In genomic region chr6:87540541-87540940, GRCh38 we compare ENCODE assay signal across 21 cellular contexts. TPM values are rescaled to one million over a fixed set of nuclear protein-coding genes. Genes with fewer than 3 reads are reported as not detected.
DNase-seq lines count a peak whose midpoint lies in the region; ATAC-seq and TF ChIP-seq lines count a peak whose summit lies in the region.
"Had no signal": no experiment of that assay in that cellular context is flagged by ENCODE, and none has a peak within 500 bp of the region (broad histone marks: within the 10 kb centered on the region; RNA-seq: fewer than 3 reads in every experiment).

No MANE protein-coding gene starts in this region.

- no peak overlapping the region for H3K9ac ChIP-seq in endodermal cell (ENCODE audit: extremely low read depth, low read length, poor library complexity, severe bottlenecking)
- H3K9ac ChIP-seq in PC-3 (ENCODE audit: low read length), result no peak overlapping the region
- H3K9ac ChIP-seq: SK-N-SH had no signal

- no TSS peak for BruUV-seq in PC-3 (replicated peaks; lab: Mats Ljungman, UMichigan)

- no peak overlapping the region for H2AFZ ChIP-seq in PC-3 (ENCODE audit: low read length)

- no peaks in the 10 kb centered on the region for H3K79me2 ChIP-seq in PC-3 (ENCODE audit: low read length)

- H3K9me3 ChIP-seq in endodermal cell (ENCODE audit: control insufficient read depth, low read length) (peaks cover 32% of the 10 kb centered on the region), left ventricle myocardium inferior (replicated peaks) (no peaks in the 10 kb centered on the region), PC-3 (ENCODE audit: low read length) (no peaks in the 10 kb centered on the region)
- H3K9me3 ChIP-seq: Caco-2, SK-N-SH had no signal

- ATAC-seq in GM18858 (IDR thresholded peaks at IDR 0.05; ENCODE audit: unreplicated experiment), result no peak
- ATAC-seq in HG02938 (IDR thresholded peaks at IDR 0.05; ENCODE audit: unreplicated experiment), result no peak
- ATAC-seq in PC-3, result no peak

- no peaks in the 10 kb centered on the region for H3K9me2 ChIP-seq in PC-3 (replicated peaks; ENCODE audit: low read length)
- H3K9me2 ChIP-seq: SK-N-SH had no signal

- H3K36me3 ChIP-seq in endodermal cell (ENCODE audit: control insufficient read depth, insufficient read depth, low read length), result peaks cover 81% of the 10 kb centered on the region
- peaks cover 49% of the 10 kb centered on the region for H3K36me3 ChIP-seq in left ventricle myocardium inferior
- peaks cover 36% of the 10 kb centered on the region for H3K36me3 ChIP-seq in PC-3 (ENCODE audit: low read depth, low read length)

- no peaks in the 10 kb centered on the region for H3K4me1 ChIP-seq in endodermal cell (ENCODE audit: control insufficient read depth, insufficient read depth, low read length)
- H3K4me1 ChIP-seq in left ventricle myocardium inferior, result peaks cover 20% of the 10 kb centered on the region
- no peaks in the 10 kb centered on the region for H3K4me1 ChIP-seq in PC-3 (ENCODE audit: insufficient read depth, low read length)
- H3K4me1 ChIP-seq: Caco-2 had no signal

- H3K36me3 Mint-ChIP-seq in chondrocyte (ENCODE audit: low read depth) (peaks cover 27% of the 10 kb centered on the region), endodermal cell (ENCODE audit: low read depth) (peaks cover 70% of the 10 kb centered on the region)

- H3K27me3 ChIP-seq in endodermal cell (ENCODE audit: control insufficient read depth, insufficient read depth, low read length, poor library complexity, severe bottlenecking), result no peaks in the 10 kb centered on the region
- H3K27me3 ChIP-seq in left ventricle myocardium inferior (ENCODE audit: low read depth), result no peaks in the 10 kb centered on the region
- H3K27me3 ChIP-seq in PC-3 (ENCODE audit: low read length), result no peaks in the 10 kb centered on the region

- peaks cover 13% of the 10 kb centered on the region for H3K4me1 Mint-ChIP-seq in chondrocyte (ENCODE audit: low read depth)
- no peaks in the 10 kb centered on the region for H3K4me1 Mint-ChIP-seq in endodermal cell
- H3K4me1 Mint-ChIP-seq: H9 had no signal

- CTCF ChIA-PET in PC-3 (lab: Charles Lee), result no interaction called here

- H3K4me3 Mint-ChIP-seq in chondrocyte (ENCODE audit: unreplicated experiment) (no peak overlapping the region), endodermal cell (no peak overlapping the region)
- H3K4me3 Mint-ChIP-seq: B cell; CD4-positive, alpha-beta T cell; H9 had no signal

- no peak for DNase-seq in chondrocyte (ENCODE audit: low spot score)
- no peak for DNase-seq in endodermal cell
- no peak for DNase-seq in left ventricle myocardium inferior
- DNase-seq in lung microvascular endothelial cell (ENCODE audit: low read depth in 2 of 2), result peak; percentile 80 to 98
- DNase-seq in inferior parietal cortex (ENCODE audit: extremely low spot score), result no peak
- no peak for DNase-seq in PC-3
- DNase-seq: Caco-2; CD4-positive, alpha-beta T cell; GDM1; H9; NCI-H1105 treated with DMSO at 0.1 percent for 48 hours; NCI-H1694; NCI-H2081 treated with DMSO at 0.1 percent for 48 hours; NCI-H510A; NCI-H748 treated with DMSO at 0.1 percent for 48 hours; NK-92 treated with Interleukin-12 subunit alpha and Interleukin-12 subunit beta, amount 100 ng/mL, for 24 hours; SHP77 treated with DMSO at 0.1 percent for 48 hours; SK-N-SH had no signal

- WGBS in endodermal cell (ENCODE audit: insufficient coverage in 1 of 2, insufficient read length in 1 of 2), 2 experiments, result 96 to 100% methylated on average over 1 to 4 of the region's 4 CpGs

- TF ChIP-seq CTCF in chondrocyte (IDR thresholded peaks at IDR 0.05) (no peak), endodermal cell (conservative IDR thresholded peaks at IDR 0.05) (no peak), left ventricle myocardium inferior (IDR thresholded peaks at IDR 0.05; ENCODE audit: borderline replicate concordance) (no peak), PC-3 (conservative IDR thresholded peaks at IDR 0.05; ENCODE audit: low read depth, low read length) (no peak)

- H3K27me3 Mint-ChIP-seq in chondrocyte (ENCODE audit: low read depth), result no peaks in the 10 kb centered on the region
- no peaks in the 10 kb centered on the region for H3K27me3 Mint-ChIP-seq in endodermal cell (ENCODE audit: insufficient read depth)
- H3K27me3 Mint-ChIP-seq: B cell; CD4-positive, alpha-beta T cell had no signal

- no peak overlapping the region for H3K4me2 ChIP-seq in PC-3 (ENCODE audit: low read length)
- H3K4me2 ChIP-seq: SK-N-SH had no signal

- H3K27ac Mint-ChIP-seq in chondrocyte (ENCODE audit: unreplicated experiment) (peak overlapping the region; percentile 51), endodermal cell (no peak overlapping the region)
- H3K27ac Mint-ChIP-seq: B cell; CD4-positive, alpha-beta T cell; H9 had no signal

- no peaks in the 10 kb centered on the region for H3F3A ChIP-seq in PC-3 (ENCODE audit: low read length, unreplicated experiment)

- no peaks in the 10 kb centered on the region for H4K20me1 ChIP-seq in PC-3 (ENCODE audit: low read length)

- H3K9me3 Mint-ChIP-seq in chondrocyte (ENCODE audit: low read depth) (no peaks in the 10 kb centered on the region), endodermal cell (peaks cover 14% of the 10 kb centered on the region)

- H3K27ac ChIP-seq in endodermal cell (ENCODE audit: low read depth, low read length) (no peak overlapping the region), left ventricle myocardium inferior (replicated peaks) (peak overlapping the region; percentile 65), PC-3 (ENCODE audit: low read length) (no peak overlapping the region)

- POLR2A ChIA-PET in PC-3 (lab: Charles Lee; ENCODE audit: unreplicated experiment), result no interaction called here

- peak overlapping the region; percentile 35 for H3K4me3 ChIP-seq in endodermal cell (ENCODE audit: low read length)
- H3K4me3 ChIP-seq in left ventricle myocardium inferior, result no peak overlapping the region
- H3K4me3 ChIP-seq in PC-3 (ENCODE audit: low read length), result no peak overlapping the region

- intact Hi-C loops in left ventricle myocardium inferior (cut with micrococcal nuclease) (no loop called here), PC-3 (cut with micrococcal nuclease) (no loop called here)

RNA-seq across cellular contexts. Expression of gene RARS2, which starts 49.2 kb away (rescaled TPM):
- total RNA-seq in chondrocyte (43.8 to 50.7 TPM (median 44.7 TPM) in 3 replicates), endodermal cell (10 to 100 TPM; 49.7 to 57.0 TPM), left ventricle myocardium inferior (19.5 TPM), lung microvascular endothelial cell (26.4 and 28.4 TPM in 2 replicates), PC-3 (2014; rRNA removed) (12.7 and 14.8 TPM in 2 replicates)
- polyA plus RNA-seq in endodermal cell (2013, experiment 1 of 2), result 50.6 TPM
- 50.1 TPM for polyA plus RNA-seq in endodermal cell (2013, experiment 2 of 2)

RNA-seq across cellular contexts. Expression of gene ORC3, which starts 49.4 kb away (rescaled TPM):
- total RNA-seq in chondrocyte, result 16.7 to 28.6 TPM (median 17.5 TPM) in 3 replicates
- 10 to 100 TPM; 48.3 to 62.4 TPM for total RNA-seq in endodermal cell
- 48.7 TPM for polyA plus RNA-seq in endodermal cell (2013, experiment 1 of 2)
- polyA plus RNA-seq in endodermal cell (2013, experiment 2 of 2), result 43.6 TPM
- total RNA-seq in left ventricle myocardium inferior, result 20.5 TPM
- total RNA-seq in lung microvascular endothelial cell, result 7.9 and 10.0 TPM in 2 replicates
- total RNA-seq in PC-3 (2014; rRNA removed), result 17.0 and 25.7 TPM in 2 replicates

Comparison
In these comparisons a context has a peak if more than half of its experiments do, and no peak if none do; other contexts are left out.
1. DNase-seq: peak in lung microvascular endothelial cell (2 of 2); none in chondrocyte (single experiment), endodermal cell (single experiment), left ventricle myocardium inferior (single experiment), inferior parietal cortex (single experiment) and PC-3 (single experiment).